In genomic region chr1:10904396-10905358, GRCh38 we compare ENCODE assay signal across 11 cellular contexts.
DNase-seq lines count a peak whose midpoint lies in the region; ATAC-seq, FAIRE-seq and TF ChIP-seq lines count a peak whose summit lies in the region.
"Had no signal": no experiment of that assay in that cellular context is flagged by ENCODE, and none has a peak within 500 bp of the region (broad histone marks: within the 10 kb centered on the region; RNA-seq: fewer than 3 reads in every experiment).

No MANE protein-coding gene starts in this region.

- no peak for TF ChIP-seq EP300 in K562 (IDR thresholded peaks at IDR 0.05; ENCODE audit: low read length)
- no peak for TF ChIP-seq EP300 in transverse colon (IDR thresholded peaks at IDR 0.05; ENCODE audit: low read depth)

- peak overlapping the region in 1 of 2 experiments; percentile 37; a peak in 2 of 4 replicates for H3K4me3 ChIP-seq in DND-41 (ENCODE audit: low read depth in 1 of 2, low read length in 2 of 2)
- no peak overlapping the region for H3K4me3 ChIP-seq in K562
- H3K4me3 ChIP-seq in transverse colon, result no peak overlapping the region
- H3K4me3 ChIP-seq: thoracic aorta had no signal

- no peaks in the 10 kb centered on the region for H3K36me3 Mint-ChIP-seq in natural killer cell

- POLR2A ChIA-PET in K562 (lab: Yijun Ruan, JAX), result interaction anchor here (1.0 kb wide), 1 partner anchor 13 kb away, joined by 3 read pairs; no protein-coding TSS in a partner anchor

- H3K79me2 ChIP-seq in DND-41 (ENCODE audit: insufficient read depth, low read length) (no peaks in the 10 kb centered on the region), K562 (ENCODE audit: control insufficient read depth, insufficient read depth, low read length) (no peaks in the 10 kb centered on the region)

- CTCF ChIA-PET in K562 (lab: Yijun Ruan, JAX; ENCODE audit: low intra/inter-chr PET ratio), result no interaction called here

- intact Hi-C loops in K562 (cut with micrococcal nuclease) (no loop called here), natural killer cell (cut with micrococcal nuclease) (no loop called here), transverse colon (cut with DNase I; ENCODE audit: low total_unique reads) (no loop called here)

- BruUV-seq in K562 (replicated peaks; lab: Mats Ljungman, UMichigan), result no TSS peak

- H2AFZ ChIP-seq in DND-41 (ENCODE audit: low read depth, low read length) (0 out of 2 replicates have a peak overlapping the region, but pooled peaks have one; percentile 49), K562 (ENCODE audit: low read depth, low read length) (no peak overlapping the region)

- in situ Hi-C loops in K562 (cut with MboI) (no loop called here), transverse colon (cut with MboI; ENCODE audit: low pct_ligation_motif_present in 1 of 4, low pct_unique_long_range_greater_than_20kb in 1 of 4, low sequenced_read_pairs in 3 of 4) (no loop called here)

- H3K9me3 Mint-ChIP-seq in natural killer cell, result no peaks in the 10 kb centered on the region

- H3K36me3 ChIP-seq in DND-41 (ENCODE audit: insufficient read depth, low read length), result no peaks in the 10 kb centered on the region
- no peaks in the 10 kb centered on the region for H3K36me3 ChIP-seq in K562 (ENCODE audit: control insufficient read depth, insufficient read depth, low read length)
- no peaks in the 10 kb centered on the region for H3K36me3 ChIP-seq in transverse colon
- H3K36me3 ChIP-seq: thoracic aorta had no signal

- peak; percentile 93 for DNase-seq in DND-41
- peak; percentile 51 for DNase-seq in NOMO-1 treated with DMSO at 0.1 percent for 48 hours (lab: John Stamatoyannopoulos, UW; ENCODE audit: unreplicated experiment)
- DNase-seq in K562 (ENCODE audit: extremely low read depth in 1 of 4, low spot score in 3 of 4), result no peak
- peak; percentile 34 for DNase-seq in natural killer cell
- no peak for DNase-seq in transverse colon
- DNase-seq: activated CD4-positive, alpha-beta T cell treated with anti-CD3 and anti-CD28 coated beads, Interleukin-2, amount 50 U/mL, for 4 hours; kidney glomerular epithelial cell; NCI-H446 treated with DMSO at 0.1 percent for 48 hours had no signal

- H3K9me1 ChIP-seq in K562 (ENCODE audit: control insufficient read depth, insufficient read depth, low read length), result no peaks in the 10 kb centered on the region

- H3K9ac ChIP-seq in DND-41 (ENCODE audit: low read depth, low read length) (peak overlapping the region; percentile 29; the same call in 1 of the 2 replicates), K562 (ENCODE audit: insufficient read depth in 1 of 2, low read depth in 2 of 2, low read length in 2 of 2) (no peak overlapping the region; a peak in 1 of 4 replicates)

- H3K4me2 ChIP-seq in DND-41 (ENCODE audit: insufficient read depth, low read length) (peak overlapping the region; percentile 65), K562 (ENCODE audit: insufficient read depth, low read length) (no peak overlapping the region)

- TF ChIP-seq POLR2A in K562 (conservative IDR thresholded peaks at IDR 0.05) (no peak), transverse colon (IDR thresholded peaks at IDR 0.05) (no peak)

- peak overlapping the region; percentile 83 for H3K4me3 Mint-ChIP-seq in natural killer cell

- H3K9me3 ChIP-seq in DND-41 (ENCODE audit: insufficient read depth, low read length, severe bottlenecking) (no peaks in the 10 kb centered on the region), K562 (replicated peaks; ENCODE audit: control insufficient read depth, insufficient read depth, low read depth, low read length) (no peaks in the 10 kb centered on the region), transverse colon (no peaks in the 10 kb centered on the region)
- H3K9me3 ChIP-seq: thoracic aorta had no signal

- peaks cover 26% of the 10 kb centered on the region for H3K4me1 ChIP-seq in DND-41 (ENCODE audit: insufficient read depth, low read length)
- peaks cover 0 to 16% of the 10 kb centered on the region in 2 experiments; a peak in 2 of 5 replicates for H3K4me1 ChIP-seq in K562 (replicated peaks in 1 of 2; ENCODE audit: control insufficient read depth in 2 of 2, insufficient read depth in 2 of 2, low read length in 2 of 2)
- H3K4me1 ChIP-seq in transverse colon, result peaks cover 0 to 13% (median 11%) of the 10 kb centered on the region in 4 donors

- peaks cover 15 to 35% of the 10 kb centered on the region in 2 donors for H3K4me1 Mint-ChIP-seq in natural killer cell

- H4K20me1 ChIP-seq in DND-41 (ENCODE audit: insufficient read depth, low read length) (peaks cover 30% of the 10 kb centered on the region), K562 (replicated peaks; ENCODE audit: control insufficient read depth, insufficient read depth, low read length) (peaks cover 7% of the 10 kb centered on the region)

- WGBS in K562 (ENCODE audit: insufficient coverage, low coverage, missing lambda C conversion rate), result 19% methylated on average over 22 of the region's 23 CpGs
- WGBS in transverse colon (ENCODE audit: low coverage in 1 of 2), 2 donors, result 57 to 61% methylated on average over 7 to 23 of the region's 23 CpGs

- no peaks in the 10 kb centered on the region for H3K27me3 ChIP-seq in DND-41 (ENCODE audit: insufficient read depth, low read length, poor library complexity)
- peaks cover 56 to 87% of the 10 kb centered on the region in 2 experiments; a peak in 4 of 5 replicates for H3K27me3 ChIP-seq in K562 (ENCODE audit: control insufficient read depth in 2 of 2, insufficient read depth in 2 of 2, low read length in 2 of 2)
- peaks cover 5% of the 10 kb centered on the region for H3K27me3 ChIP-seq in transverse colon

- no peak for FAIRE-seq in K562 (lab: Jason Lieb, UNC)

- peak; percentile 93 for ATAC-seq in DND-41 (ENCODE audit: insufficient read depth, low read depth)
- ATAC-seq in K562, result no peak
- ATAC-seq in natural killer cell, result peak; percentile 42 to 65 (median 59)
- no peak for ATAC-seq in HG03457 (IDR thresholded peaks at IDR 0.05; ENCODE audit: unreplicated experiment)
- ATAC-seq in GM21786 (IDR thresholded peaks at IDR 0.05; ENCODE audit: unreplicated experiment), result no peak

- no peak for TF ChIP-seq RAD21 in K562 (CRISPR knock-in tag; conservative IDR thresholded peaks at IDR 0.05 in 1 of 2, IDR thresholded peaks at IDR 0.05 in 1 of 2)

- peak overlapping the region; percentile 75 to 86 for H3K27ac Mint-ChIP-seq in natural killer cell

- no peaks in the 10 kb centered on the region for H3K27me3 Mint-ChIP-seq in natural killer cell (ENCODE audit: low read depth in 2 of 2)

- TF ChIP-seq CTCF in DND-41 (IDR thresholded peaks at IDR 0.05; ENCODE audit: borderline replicate concordance, extremely low read depth, low read length, poor library complexity, severe bottlenecking) (no peak), K562 (IDR thresholded peaks at IDR 0.05 in 2 of 3, conservative IDR thresholded peaks at IDR 0.05 in 1 of 3; ENCODE audit: insufficient read depth in 2 of 3, low read depth in 1 of 3, low read length in 3 of 3) (no peak), natural killer cell (IDR thresholded peaks at IDR 0.05) (no peak), transverse colon (IDR thresholded peaks at IDR 0.05) (no peak)

- peak overlapping the region; percentile 80 for H3K27ac ChIP-seq in DND-41 (ENCODE audit: low read length)
- no peak overlapping the region for H3K27ac ChIP-seq in K562 (ENCODE audit: extremely low read depth, low read depth, low read length)
- H3K27ac ChIP-seq in transverse colon, result no peak overlapping the region
- H3K27ac ChIP-seq: thoracic aorta had no signal

TF ChIP-seq in K562, 482 proteins besides CTCF, POLR2A, EP300 and RAD21 (continues in another document):
- TF ChIP-seq TEAD1 (CRISPR knock-in tag; IDR thresholded peaks at IDR 0.05), result no peak
- TF ChIP-seq SPI1 (IDR thresholded peaks at IDR 0.05; ENCODE audit: borderline replicate concordance, low read depth, low read length), result no peak
- TF ChIP-seq RBM25 (IDR thresholded peaks at IDR 0.05; ENCODE audit: low read depth, low read length, severe bottlenecking), result peak; percentile 81
- 0 out of 2 replicates have a peak, but pooled peaks have one; percentile 46 for TF ChIP-seq CBX1 (IDR thresholded peaks at IDR 0.05; ENCODE audit: low read depth)
- TF ChIP-seq TFAP4 (CRISPR knock-in tag; IDR thresholded peaks at IDR 0.05; ENCODE audit: borderline replicate concordance), result peak; percentile 25; the same call in 1 of the 2 replicates
- no peak for TF ChIP-seq RFX1 (IDR thresholded peaks at IDR 0.05)

Comparison
In these comparisons a context has a peak if more than half of its experiments do, and no peak if none do; other contexts are left out.
1. ATAC-seq: peak in DND-41 (single experiment) and natural killer cell (3 of 3); none in K562 (single experiment), HG03457 (single experiment) and GM21786 (single experiment).
2. DNase-seq: peak in DND-41 (single experiment), NOMO-1 treated with DMSO at 0.1 percent for 48 hours (single experiment) and natural killer cell (single experiment); none in K562 (0 of 4) and transverse colon (single experiment).